ENCODE assay signal across 12 cellular contexts in genomic region chr5:116374434-116374852, GRCh38.
DNase-seq lines count a peak whose midpoint lies in the region; ATAC-seq and TF ChIP-seq lines count a peak whose summit lies in the region.
"Had no signal": no experiment of that assay in that cellular context is flagged by ENCODE, and none has a peak within 500 bp of the region (broad histone marks: within the 10 kb centered on the region; RNA-seq: fewer than 3 reads in every experiment).

No MANE protein-coding gene starts in this region.

- ATAC-seq in GM18873 (IDR thresholded peaks at IDR 0.05; ENCODE audit: low FRiP score, unreplicated experiment) (peak; percentile 74), GM21447 (IDR thresholded peaks at IDR 0.05; ENCODE audit: unreplicated experiment) (peak; percentile 70), HG03139 (IDR thresholded peaks at IDR 0.05; ENCODE audit: unreplicated experiment) (peak; percentile 54), HG03135 (IDR thresholded peaks at IDR 0.05; ENCODE audit: unreplicated experiment) (no peak)
- ATAC-seq: WTC11 had no signal

- TF ChIP-seq POLR2A in esophagus muscularis mucosa (IDR thresholded peaks at IDR 0.05; ENCODE audit: low read depth), result no peak

- intact Hi-C loops in esophagus muscularis mucosa (cut with DNase I), result no loop called here

- H3K9me3 ChIP-seq in esophagus muscularis mucosa, result no peaks in the 10 kb centered on the region
- H3K9me3 ChIP-seq: esophagus squamous epithelium, neutrophil, suprapubic skin had no signal

- DNase-seq in esophagus muscularis mucosa (ENCODE audit: extremely low spot score) (peak; percentile 37), ecto neural progenitor cell (ENCODE audit: low spot score) (no peak)
- DNase-seq in stimulated activated naive CD4-positive, alpha-beta T cell (lab: John Stamatoyannopoulos, UW), result no peak
- DNase-seq: esophagus squamous epithelium had no signal

- H3K4me1 ChIP-seq in esophagus muscularis mucosa, result peaks cover 23 to 35% (median 31%) of the 10 kb centered on the region in 4 donors
- H3K4me1 ChIP-seq: suprapubic skin had no signal

- H3K4me3 ChIP-seq in esophagus muscularis mucosa, result no peak overlapping the region
- H3K4me3 ChIP-seq: esophagus squamous epithelium, skin epidermis, suprapubic skin had no signal

- no peak overlapping the region for H3K27ac ChIP-seq in esophagus muscularis mucosa (replicated peaks in 1 of 4)
- H3K27ac ChIP-seq: neutrophil, skin epidermis, suprapubic skin had no signal

- TF ChIP-seq CTCF in esophagus muscularis mucosa (IDR thresholded peaks at IDR 0.05), result no peak

- no peaks in the 10 kb centered on the region for H3K36me3 ChIP-seq in esophagus muscularis mucosa
- H3K36me3 ChIP-seq: esophagus squamous epithelium, neutrophil, suprapubic skin had no signal

- no peaks in the 10 kb centered on the region for H3K27me3 ChIP-seq in esophagus muscularis mucosa
- H3K27me3 ChIP-seq: esophagus squamous epithelium, neutrophil, suprapubic skin had no signal

- no peak for TF ChIP-seq EP300 in esophagus muscularis mucosa (IDR thresholded peaks at IDR 0.05)

- WGBS in esophagus muscularis mucosa, result 78% methylated on average over 4 of the region's 4 CpGs
